In the genomic region with DNA sequence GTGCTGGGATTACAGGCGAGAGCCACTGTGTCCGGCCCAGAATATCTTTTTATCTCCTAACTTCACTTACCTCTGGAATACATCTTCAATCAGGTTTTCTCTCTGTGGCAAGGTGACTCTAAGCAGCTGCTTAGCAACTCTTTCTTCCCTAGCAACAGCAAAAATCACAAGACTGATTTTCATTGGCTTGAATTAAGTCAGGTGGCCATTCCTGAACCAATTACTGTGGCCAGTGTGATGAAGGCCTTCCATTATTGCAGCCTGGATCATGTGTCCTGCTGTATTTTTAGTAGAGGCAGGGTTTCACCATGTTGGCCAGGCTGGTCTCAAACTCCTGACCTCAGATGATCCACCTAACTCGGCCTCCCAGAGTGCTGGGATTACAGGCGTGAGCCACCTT, we compare ENCODE assay signal across 2 cellular contexts.
TF ChIP-seq lines count a peak whose summit lies in the region.

No MANE protein-coding gene starts in this region.

TF ChIP-seq in K562, 482 proteins besides CTCF, POLR2A, EP300 and RAD21:
- TF ChIP-seq RAD51 (IDR thresholded peaks at IDR 0.05; ENCODE audit: borderline replicate concordance, low read depth) = peak; percentile 86
- TF ChIP-seq, protein P1, sequence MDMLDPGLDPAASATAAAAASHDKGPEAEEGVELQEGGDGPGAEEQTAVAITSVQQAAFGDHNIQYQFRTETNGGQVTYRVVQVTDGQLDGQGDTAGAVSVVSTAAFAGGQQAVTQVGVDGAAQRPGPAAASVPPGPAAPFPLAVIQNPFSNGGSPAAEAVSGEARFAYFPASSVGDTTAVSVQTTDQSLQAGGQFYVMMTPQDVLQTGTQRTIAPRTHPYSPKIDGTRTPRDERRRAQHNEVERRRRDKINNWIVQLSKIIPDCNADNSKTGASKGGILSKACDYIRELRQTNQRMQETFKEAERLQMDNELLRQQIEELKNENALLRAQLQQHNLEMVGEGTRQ (CRISPR knock-in tag; IDR thresholded peaks at IDR 0.05) = peak; percentile 86
- peak; percentile 62 for TF ChIP-seq NFYB (IDR thresholded peaks at IDR 0.05; ENCODE audit: extremely low read depth, insufficient read length)
- TF ChIP-seq ZSCAN32 (CRISPR knock-in tag; IDR thresholded peaks at IDR 0.05) = no peak
- no peak for TF ChIP-seq ELF4 (CRISPR knock-in tag; IDR thresholded peaks at IDR 0.05)
- peak; percentile 97 for TF ChIP-seq RFX5 (IDR thresholded peaks at IDR 0.05; ENCODE audit: low read depth, low read length)
- peak; percentile 90 for TF ChIP-seq RFX1 (IDR thresholded peaks at IDR 0.05)
- TF ChIP-seq, protein P2, sequence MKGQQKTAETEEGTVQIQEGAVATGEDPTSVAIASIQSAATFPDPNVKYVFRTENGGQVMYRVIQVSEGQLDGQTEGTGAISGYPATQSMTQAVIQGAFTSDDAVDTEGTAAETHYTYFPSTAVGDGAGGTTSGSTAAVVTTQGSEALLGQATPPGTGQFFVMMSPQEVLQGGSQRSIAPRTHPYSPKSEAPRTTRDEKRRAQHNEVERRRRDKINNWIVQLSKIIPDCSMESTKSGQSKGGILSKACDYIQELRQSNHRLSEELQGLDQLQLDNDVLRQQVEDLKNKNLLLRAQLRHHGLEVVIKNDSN (CRISPR knock-in tag; IDR thresholded peaks at IDR 0.05) = peak; percentile 91
- peak; percentile 56 for TF ChIP-seq FOS (IDR thresholded peaks at IDR 0.05; ENCODE audit: extremely low read depth, insufficient read length)
TF ChIP-seq in K562: peak in this region for 7.

TF ChIP-seq in neural cell, 6 proteins besides CTCF, POLR2A, EP300 and RAD21:
- TF ChIP-seq MXI1 (conservative IDR thresholded peaks at IDR 0.05; ENCODE audit: poor library complexity, severe bottlenecking) (peak; percentile 17), POLR2AphosphoS5 (IDR thresholded peaks at IDR 0.05) (peak; percentile 36), EZH2 (IDR thresholded peaks at IDR 0.05; ENCODE audit: borderline replicate concordance, insufficient read depth, low read length, poor library complexity, severe bottlenecking) (no peak)
- TF ChIP-seq, protein P3, sequence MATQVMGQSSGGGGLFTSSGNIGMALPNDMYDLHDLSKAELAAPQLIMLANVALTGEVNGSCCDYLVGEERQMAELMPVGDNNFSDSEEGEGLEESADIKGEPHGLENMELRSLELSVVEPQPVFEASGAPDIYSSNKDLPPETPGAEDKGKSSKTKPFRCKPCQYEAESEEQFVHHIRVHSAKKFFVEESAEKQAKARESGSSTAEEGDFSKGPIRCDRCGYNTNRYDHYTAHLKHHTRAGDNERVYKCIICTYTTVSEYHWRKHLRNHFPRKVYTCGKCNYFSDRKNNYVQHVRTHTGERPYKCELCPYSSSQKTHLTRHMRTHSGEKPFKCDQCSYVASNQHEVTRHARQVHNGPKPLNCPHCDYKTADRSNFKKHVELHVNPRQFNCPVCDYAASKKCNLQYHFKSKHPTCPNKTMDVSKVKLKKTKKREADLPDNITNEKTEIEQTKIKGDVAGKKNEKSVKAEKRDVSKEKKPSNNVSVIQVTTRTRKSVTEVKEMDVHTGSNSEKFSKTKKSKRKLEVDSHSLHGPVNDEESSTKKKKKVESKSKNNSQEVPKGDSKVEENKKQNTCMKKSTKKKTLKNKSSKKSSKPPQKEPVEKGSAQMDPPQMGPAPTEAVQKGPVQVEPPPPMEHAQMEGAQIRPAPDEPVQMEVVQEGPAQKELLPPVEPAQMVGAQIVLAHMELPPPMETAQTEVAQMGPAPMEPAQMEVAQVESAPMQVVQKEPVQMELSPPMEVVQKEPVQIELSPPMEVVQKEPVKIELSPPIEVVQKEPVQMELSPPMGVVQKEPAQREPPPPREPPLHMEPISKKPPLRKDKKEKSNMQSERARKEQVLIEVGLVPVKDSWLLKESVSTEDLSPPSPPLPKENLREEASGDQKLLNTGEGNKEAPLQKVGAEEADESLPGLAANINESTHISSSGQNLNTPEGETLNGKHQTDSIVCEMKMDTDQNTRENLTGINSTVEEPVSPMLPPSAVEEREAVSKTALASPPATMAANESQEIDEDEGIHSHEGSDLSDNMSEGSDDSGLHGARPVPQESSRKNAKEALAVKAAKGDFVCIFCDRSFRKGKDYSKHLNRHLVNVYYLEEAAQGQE (IDR thresholded peaks at IDR 0.05; ENCODE audit: borderline replicate concordance) = no peak
